1 cellular context compared by ENCODE assay signal in the genomic region with DNA sequence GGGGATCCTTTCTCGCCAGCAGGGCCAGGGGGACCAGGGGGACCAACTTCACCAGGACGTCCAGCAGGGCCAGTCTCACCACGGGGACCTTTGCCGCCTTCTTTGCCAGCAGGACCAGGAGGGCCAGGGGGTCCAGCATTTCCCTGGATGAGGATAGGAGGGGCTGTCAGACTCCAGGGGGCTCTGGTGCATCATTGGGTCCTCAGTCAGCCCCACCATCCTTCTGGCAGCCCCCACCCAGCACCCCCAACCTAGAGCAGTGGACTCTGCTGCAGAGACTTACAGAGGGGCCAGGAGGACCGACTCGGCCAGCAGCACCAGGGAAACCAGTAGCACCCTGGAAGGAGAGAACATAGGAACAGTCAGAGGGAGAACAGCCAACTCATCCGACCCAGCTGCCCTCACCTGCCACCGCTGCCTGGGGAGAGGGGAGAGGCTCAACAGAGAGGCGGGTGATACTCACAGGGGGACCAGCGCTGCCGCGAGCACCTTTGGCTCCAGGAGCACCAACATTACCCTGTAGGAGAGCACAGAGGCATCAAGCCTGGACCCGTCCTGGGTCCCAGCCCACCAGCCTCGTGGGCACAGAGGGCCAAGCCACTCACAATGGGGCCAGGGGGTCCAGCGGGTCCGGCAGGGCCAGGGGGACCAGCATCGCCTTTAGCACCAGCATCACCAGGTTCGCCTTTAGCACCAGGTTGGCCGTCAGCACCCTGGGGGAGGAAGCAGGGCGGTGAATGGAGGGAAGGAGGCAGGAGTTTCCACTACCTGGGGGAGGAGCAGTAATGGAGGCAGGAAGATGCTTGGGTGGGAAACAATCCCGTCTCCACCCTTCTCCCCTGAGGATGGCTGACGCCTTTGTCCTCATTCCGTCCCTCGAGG.
TF ChIP-seq lines count a peak whose summit lies in the region.

No MANE protein-coding gene starts in this region.

TF ChIP-seq in IMR-90, 13 proteins besides CTCF, POLR2A, EP300 and RAD21:
- TF ChIP-seq BHLHE40 (IDR thresholded peaks at IDR 0.05; ENCODE audit: low read depth, low read length): 0 out of 2 replicates have a peak, but pooled peaks have one; percentile 20
- no peak for TF ChIP-seq NFE2L2 (IDR thresholded peaks at IDR 0.05; ENCODE audit: low read depth, low read length)
TF ChIP-seq in IMR-90: peak in this region for 1.
